8 cellular contexts compared by ENCODE assay signal in genomic region chr15:65183847-65184159, GRCh38. TPM values are rescaled to one million over a fixed set of nuclear protein-coding genes. Genes with fewer than 3 reads are reported as not detected.
A peak's percentile ranks its signal among the peaks of the same experiment; 100 is the strongest.
DNase-seq lines count a peak whose midpoint lies in the region; ATAC-seq and TF ChIP-seq lines count a peak whose summit lies in the region.

No MANE protein-coding gene starts in this region.

- H3K27ac ChIP-seq in cardiac muscle cell (peak overlapping the region; percentile 97), upper lobe of right lung (peak overlapping the region; percentile 91)

- peaks cover 15% of the 10 kb centered on the region for H3K4me1 Mint-ChIP-seq in memory B cell

- in situ Hi-C loops in astrocyte of the spinal cord (cut with HindIII; ENCODE audit: low sequenced_read_pairs): no loop called here

- peak overlapping the region; percentile 93 for H3K4me3 Mint-ChIP-seq in memory B cell

- intact Hi-C loops in cardiac septum (cut with DNase I): loop anchor here (2.0 kb wide), 1 partner anchor 51 kb away; the partner anchor contains the start of gene PDCD7
- intact Hi-C loops in upper lobe of right lung (cut with DNase I): loop anchor here (10.0 kb wide), 1 partner anchor 121 kb away; the partner anchor contains the start of gene RNU5B-1
- intact Hi-C loops in sciatic nerve (cut with DNase I): loop anchor here (10.0 kb wide), 1 partner anchor 91 kb away; no protein-coding TSS in a partner anchor

- H3K27me3 Mint-ChIP-seq in memory B cell: no peaks in the 10 kb centered on the region

- H3K4me1 ChIP-seq in cardiac muscle cell (ENCODE audit: low read depth): peaks cover 9% of the 10 kb centered on the region
- peaks cover 21% of the 10 kb centered on the region for H3K4me1 ChIP-seq in upper lobe of right lung

- H3K36me3 Mint-ChIP-seq in memory B cell: no peaks in the 10 kb centered on the region

- H3K27me3 ChIP-seq in cardiac muscle cell (no peaks in the 10 kb centered on the region), upper lobe of right lung (no peaks in the 10 kb centered on the region)

- H3K4me3 ChIP-seq in cardiac muscle cell (peak overlapping the region; percentile 75), astrocyte of the spinal cord (ENCODE audit: low read depth, low read length) (peak overlapping the region; percentile 95), upper lobe of right lung (peak overlapping the region; percentile 93)

- no peak for ATAC-seq in memory B cell (ENCODE audit: low read depth)
- ATAC-seq in upper lobe of right lung: no peak
- no peak for ATAC-seq in HG02981 (IDR thresholded peaks at IDR 0.05; ENCODE audit: unreplicated experiment)
- no peak for ATAC-seq in sciatic nerve
- ATAC-seq in HG03139 (IDR thresholded peaks at IDR 0.05; ENCODE audit: unreplicated experiment): no peak

- H3K9me3 ChIP-seq in cardiac muscle cell (ENCODE audit: low read depth) (no peaks in the 10 kb centered on the region), upper lobe of right lung (no peaks in the 10 kb centered on the region)

- DNase-seq in cardiac muscle cell (ENCODE audit: low read depth in 1 of 2, low spot score in 1 of 2): no peak
- no peak for DNase-seq in cardiac septum (ENCODE audit: low spot score)
- no peak for DNase-seq in astrocyte of the spinal cord (ENCODE audit: low read depth, low spot score)
- DNase-seq in memory B cell (ENCODE audit: low spot score in 2 of 2): no peak
- no peak for DNase-seq in upper lobe of right lung
- no peak for DNase-seq in sciatic nerve (ENCODE audit: low spot score)

- peaks cover 7% of the 10 kb centered on the region for H3K36me3 ChIP-seq in cardiac muscle cell
- peaks cover 18% of the 10 kb centered on the region for H3K36me3 ChIP-seq in upper lobe of right lung

- peak overlapping the region; percentile 94 for H3K27ac Mint-ChIP-seq in memory B cell

- no peaks in the 10 kb centered on the region for H3K9me3 Mint-ChIP-seq in memory B cell

- TF ChIP-seq CTCF in cardiac muscle cell (IDR thresholded peaks at IDR 0.05; ENCODE audit: low read depth, low read length): no peak
- no peak for TF ChIP-seq CTCF in astrocyte of the spinal cord (IDR thresholded peaks at IDR 0.05; ENCODE audit: low read depth, low read length)
- no peak for TF ChIP-seq CTCF in upper lobe of right lung (IDR thresholded peaks at IDR 0.05)

RNA-seq across cellular contexts. Expression of gene CLPX, which starts 1.3 kb away (rescaled TPM):
- total RNA-seq in cardiac muscle cell (37.5 and 55.2 TPM in 2 replicates), cardiac septum (55.9 TPM), upper lobe of right lung (38.2 TPM), sciatic nerve (49.8 TPM)
- 31.2 and 34.9 TPM in 2 replicates for polyA plus RNA-seq in cardiac muscle cell

RNA-seq across cellular contexts. Expression of gene CILP, which starts 27.5 kb away (rescaled TPM):
- total RNA-seq in cardiac muscle cell (0.32 and 1.0 TPM in 2 replicates), cardiac septum (24.0 TPM), upper lobe of right lung (1.1 TPM), sciatic nerve (37.9 TPM)
- polyA plus RNA-seq in cardiac muscle cell: 0.29 and 0.50 TPM in 2 replicates

RNA-seq across cellular contexts. Expression of gene PDCD7, which starts 50.2 kb away (rescaled TPM):
- total RNA-seq in cardiac muscle cell: 21.5 and 35.5 TPM in 2 replicates
- polyA plus RNA-seq in cardiac muscle cell: 18.7 and 28.4 TPM in 2 replicates
- total RNA-seq in cardiac septum: 17.4 TPM
- 29.4 TPM for total RNA-seq in upper lobe of right lung
- 29.6 TPM for total RNA-seq in sciatic nerve

Comparison
In these comparisons a context has a peak if more than half of its experiments do, and no peak if none do; other contexts are left out.
1. RNA of gene CILP, which starts 27.5 kb away (total RNA-seq): 37.9 TPM in sciatic nerve (single experiment) and 24.0 TPM in cardiac septum (single experiment); 1.1 TPM in upper lobe of right lung (single experiment) and 0.32 to 1.0 TPM in cardiac muscle cell; every median in the first group is over 10 times any median in the second.
2. Peak in every context shown above with its lines, with median percentiles within 50 percentile points of each other: H3K4me3 ChIP-seq.